ENCODE assay signal across 8 cellular contexts in the genomic region with DNA sequence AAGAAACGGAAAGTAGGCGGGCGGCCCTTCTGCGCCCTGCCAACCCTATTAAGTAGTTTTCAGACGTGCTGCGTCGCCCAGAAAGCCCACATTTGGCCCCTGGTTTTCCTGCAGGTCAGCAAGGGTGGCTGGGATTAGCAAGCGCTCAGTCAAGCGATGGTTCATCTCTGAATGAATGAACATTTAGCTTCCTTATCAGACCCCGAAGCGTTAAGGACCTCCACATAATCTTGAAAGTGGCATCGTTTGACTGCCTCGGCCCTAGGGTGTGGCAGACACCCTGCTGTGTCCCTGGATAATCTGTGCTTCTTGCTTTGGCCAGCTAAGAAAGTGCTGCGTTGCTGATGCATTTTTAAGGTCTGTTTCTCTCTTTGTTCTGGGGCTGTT. TPM values are rescaled to one million over a fixed set of nuclear protein-coding genes. Genes with fewer than 3 reads are reported as not detected.
A peak's percentile ranks its signal among the peaks of the same experiment; 100 is the strongest.
DNase-seq lines count a peak whose midpoint lies in the region; ATAC-seq and TF ChIP-seq lines count a peak whose summit lies in the region.

No MANE protein-coding gene starts in this region.

- no peak for TF ChIP-seq CTCF in AG04449 (IDR thresholded peaks at IDR 0.05; ENCODE audit: insufficient read depth, low read length, missing control alignments)
- no peak for TF ChIP-seq CTCF in WI38 (IDR thresholded peaks at IDR 0.05; ENCODE audit: low read depth, low read length)
- no peak for TF ChIP-seq CTCF in omental fat pad (IDR thresholded peaks at IDR 0.05)

- peak overlapping the region; percentile 13 for H3K9ac ChIP-seq in iPS-15b (ENCODE audit: low read depth, low read length)

- H3K4me3 ChIP-seq in AG04449 (ENCODE audit: low read depth, low read length) (peak overlapping the region; percentile 73), H7 (ENCODE audit: insufficient read depth, low read depth, low read length) (peak overlapping the region; percentile 90), WI38 (ENCODE audit: low read depth, low read length) (peak overlapping the region; percentile 79), iPS-15b (ENCODE audit: low read depth, low read length) (peak overlapping the region; percentile 59)

- CTCF ChIA-PET in AG04449 (lab: Yijun Ruan, JAX), result interaction anchor here (0.6 to 1.2 kb wide), 7 partner anchors 9 to 924 kb away, joined by 3 to 4 read pairs (median 3); no protein-coding TSS in a partner anchor

- POLR2A ChIA-PET in AG04449 (lab: Yijun Ruan, JAX), result interaction anchor here (0.5 to 1.0 kb wide), 2 partner anchors 27 to 250 kb away, joined by 3 read pairs; no protein-coding TSS in a partner anchor

- no peaks in the 10 kb centered on the region for H3K9me3 ChIP-seq in iPS-15b (ENCODE audit: control insufficient read depth, insufficient read depth, low read length)

- ATAC-seq in stimulated activated naive CD8-positive, alpha-beta T cell treated with anti-CD3 and anti-CD28 coated beads, Interleukin-15, Interleukin-2, amounts not matched to agents 100 U/mL and 50 U/mL, for 24 hours, result peak; percentile 2
- ATAC-seq in omental fat pad (ENCODE audit: low FRiP score), result no peak

- DNase-seq in AG04449 (ENCODE audit: low read depth, low spot score), result no peak
- no peak for DNase-seq in H7
- DNase-seq in stimulated activated naive CD8-positive, alpha-beta T cell treated with anti-CD3 and anti-CD28 coated beads, Interleukin-15, Interleukin-2, amounts not matched to agents 100 U/mL and 50 U/mL, for 24 hours, result no peak
- no peak for DNase-seq in omental fat pad (ENCODE audit: low spot score)
- no peak for DNase-seq in NCI-H774 (lab: John Stamatoyannopoulos, UW)
- DNase-seq in D341Med (ENCODE audit: low spot score), result no peak

- H3K4me1 ChIP-seq in iPS-15b (ENCODE audit: control insufficient read depth, insufficient read depth, low read length), result peaks cover 4% of the 10 kb centered on the region

- H3K36me3 ChIP-seq in H7 (replicated peaks; ENCODE audit: control insufficient read depth, insufficient read depth, low read length) (peaks cover 3% of the 10 kb centered on the region; the same call in 1 of the 2 replicates), iPS-15b (ENCODE audit: control insufficient read depth, insufficient read depth, low read length) (peaks cover 3% of the 10 kb centered on the region)

- H3K27me3 ChIP-seq in H7 (ENCODE audit: control insufficient read depth, insufficient read depth, low read length), result 0 out of 2 replicates have a peak, but pooled peaks cover 2% of the 10 kb centered on the region
- no peaks in the 10 kb centered on the region for H3K27me3 ChIP-seq in iPS-15b (ENCODE audit: control insufficient read depth, insufficient read depth, low read length)

RNA-seq across cellular contexts. Expression of a gene that starts 0.7 kb away (rescaled TPM):
- 17.9 and 18.2 TPM in 2 replicates for total RNA-seq in H7 (2014; rRNA removed; shearing (Covaris generic))
- 10 to 100 TPM; 19.0 to 37.2 (median 28.7) TPM for total RNA-seq in omental fat pad

RNA-seq across cellular contexts. Expression of a gene that starts 20.3 kb away (rescaled TPM):
- 22.9 and 27.1 TPM in 2 replicates for total RNA-seq in H7 (2014; rRNA removed; shearing (Covaris generic))
- 10 to 100 TPM; 37.4 to 62.6 (median 51.0) TPM for total RNA-seq in omental fat pad

RNA-seq across cellular contexts. Expression of a gene that starts 31.4 kb away (rescaled TPM):
- 39.7 and 47.0 TPM in 2 replicates for total RNA-seq in H7 (2014; rRNA removed; shearing (Covaris generic))
- total RNA-seq in omental fat pad, result 10 to 100 TPM; 44.1 to 98.0 (median 45.0) TPM

RNA-seq across cellular contexts. Expression of a gene that starts 31.6 kb away (rescaled TPM):
- total RNA-seq in H7 (2014; rRNA removed; shearing (Covaris generic)), result 15.8 and 16.3 TPM in 2 replicates
- 10 to 100 TPM; 11.5 to 18.5 (median 15.5) TPM for total RNA-seq in omental fat pad

RNA-seq across cellular contexts. Expression of a gene that starts 50.8 kb away (rescaled TPM):
- 0.69 and 1.2 TPM in 2 replicates for total RNA-seq in H7 (2014; rRNA removed; shearing (Covaris generic))
- total RNA-seq in omental fat pad, result 10 to 100 TPM in 2 of 4 donors, 1 to 10 TPM in 2; 4.2 to 12.4 (median 8.9) TPM
